ENCODE assay signal across 2 cellular contexts in the genomic region with DNA sequence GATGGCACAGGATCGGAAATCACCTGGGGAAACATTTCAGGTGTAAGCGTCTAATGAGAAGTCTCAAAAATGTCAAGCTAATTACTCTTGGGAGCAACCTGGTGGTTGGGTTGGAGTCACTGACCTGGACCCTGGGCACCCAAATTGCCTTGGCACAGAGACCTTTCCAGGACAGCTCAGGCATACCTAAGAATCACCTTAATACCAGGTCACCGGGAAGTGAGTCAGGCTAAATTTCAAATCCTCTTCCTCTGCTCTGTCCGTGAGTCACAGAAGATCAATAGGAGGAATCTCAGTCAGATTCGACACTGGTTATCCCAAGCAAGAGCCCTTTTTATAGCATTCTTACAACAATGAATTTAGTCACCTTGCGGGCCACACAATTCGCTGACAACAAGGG.
TF ChIP-seq lines count a peak whose summit lies in the region.

No MANE protein-coding gene starts in this region.

TF ChIP-seq in HCT116, 20 proteins besides CTCF, POLR2A, EP300 and RAD21:
- TF ChIP-seq EZH2phosphoT487 (IDR thresholded peaks at IDR 0.05; ENCODE audit: borderline replicate concordance) (no peak), FOSL1 (IDR thresholded peaks at IDR 0.05; ENCODE audit: low read depth) (peak; percentile 92), CEBPB (IDR thresholded peaks at IDR 0.05; ENCODE audit: low read depth) (no peak), POLR2AphosphoS5 (IDR thresholded peaks at IDR 0.05; ENCODE audit: low read depth, low read length) (peak; percentile 40; the same call in 1 of the 2 replicates), EGR1 (IDR thresholded peaks at IDR 0.05; ENCODE audit: low read depth) (no peak), JUND (IDR thresholded peaks at IDR 0.05) (peak; percentile 84), SP1 (IDR thresholded peaks at IDR 0.05; ENCODE audit: low read depth) (peak; percentile 86), CBX3 (IDR thresholded peaks at IDR 0.05; ENCODE audit: low read depth) (peak; percentile 34; the same call in 1 of the 2 replicates), ZNF274 (IDR thresholded peaks at IDR 0.05; ENCODE audit: low read depth, low read length) (no peak)

TF ChIP-seq in H1, 55 proteins besides CTCF, POLR2A, EP300 and RAD21:
- TF ChIP-seq RNF2 (IDR thresholded peaks at IDR 0.05; ENCODE audit: borderline replicate concordance, low read depth, low read length, missing control alignments, poor library complexity, severe bottlenecking) (no peak), CBX8 (IDR thresholded peaks at IDR 0.05; ENCODE audit: borderline replicate concordance, low read depth, low read length) (no peak), HDAC6 (IDR thresholded peaks at IDR 0.05; ENCODE audit: low read depth, low read length) (no peak), TEAD4 (IDR thresholded peaks at IDR 0.05; ENCODE audit: low read depth, low read length) (no peak), CBX5 (IDR thresholded peaks at IDR 0.05; ENCODE audit: low read depth, low read length) (no peak), SIN3A (conservative IDR thresholded peaks at IDR 0.05 in 1 of 2, IDR thresholded peaks at IDR 0.05 in 1 of 2; ENCODE audit: low read depth in 1 of 2, low read length in 2 of 2) (no peak), SP1 (IDR thresholded peaks at IDR 0.05; ENCODE audit: low read depth, low read length) (no peak)
- TF ChIP-seq, protein P1, sequence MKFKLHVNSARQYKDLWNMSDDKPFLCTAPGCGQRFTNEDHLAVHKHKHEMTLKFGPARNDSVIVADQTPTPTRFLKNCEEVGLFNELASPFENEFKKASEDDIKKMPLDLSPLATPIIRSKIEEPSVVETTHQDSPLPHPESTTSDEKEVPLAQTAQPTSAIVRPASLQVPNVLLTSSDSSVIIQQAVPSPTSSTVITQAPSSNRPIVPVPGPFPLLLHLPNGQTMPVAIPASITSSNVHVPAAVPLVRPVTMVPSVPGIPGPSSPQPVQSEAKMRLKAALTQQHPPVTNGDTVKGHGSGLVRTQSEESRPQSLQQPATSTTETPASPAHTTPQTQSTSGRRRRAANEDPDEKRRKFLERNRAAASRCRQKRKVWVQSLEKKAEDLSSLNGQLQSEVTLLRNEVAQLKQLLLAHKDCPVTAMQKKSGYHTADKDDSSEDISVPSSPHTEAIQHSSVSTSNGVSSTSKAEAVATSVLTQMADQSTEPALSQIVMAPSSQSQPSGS (IDR thresholded peaks at IDR 0.05; ENCODE audit: low read length) = no peak
